Comparison of ENCODE assay signal across 8 cellular contexts in the genomic region with DNA sequence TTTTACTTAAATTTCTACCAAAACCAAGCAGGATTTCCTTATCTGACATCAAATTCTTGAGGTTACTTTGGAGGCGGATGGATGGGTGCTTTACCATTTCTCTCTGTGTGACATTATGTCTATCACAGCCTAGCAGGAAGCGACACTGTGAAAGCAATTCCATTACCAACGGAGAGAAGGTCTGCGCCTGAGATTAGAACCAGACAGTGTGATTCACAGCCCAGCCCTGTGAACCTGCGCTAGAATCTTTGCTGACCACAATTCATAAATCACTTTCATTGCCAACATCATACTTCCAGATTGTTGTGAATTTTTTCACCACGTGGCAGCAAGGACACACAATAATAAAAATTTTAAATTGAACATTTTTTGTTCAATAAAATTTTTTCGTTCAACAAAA.
DNase-seq lines count a peak whose midpoint lies in the region; ATAC-seq and TF ChIP-seq lines count a peak whose summit lies in the region.

No MANE protein-coding gene starts in this region.

- TF ChIP-seq CTCF in fibroblast of villous mesenchyme (IDR thresholded peaks at IDR 0.05; ENCODE audit: insufficient read depth, low read depth, low read length), result no peak

- no peak overlapping the region for H3K4me3 ChIP-seq in fibroblast of villous mesenchyme (ENCODE audit: low read depth, low read length)

- ATAC-seq in GM19463 (IDR thresholded peaks at IDR 0.05; ENCODE audit: unreplicated experiment), result no peak

- DNase-seq in Kasumi-1 (lab: John Stamatoyannopoulos, UW) (peak; percentile 33 to 45), activated T-cell treated with anti-CD3 and anti-CD28 coated beads for 4 hours (peak; percentile 61), fibroblast of villous mesenchyme (ENCODE audit: low read depth) (peak; percentile 96), NCI-H526 treated with DMSO at 0.1 percent for 48 hours (lab: John Stamatoyannopoulos, UW) (no peak), cerebellar cortex (ENCODE audit: low spot score) (no peak), DMS153 treated with DMSO at 0.1 percent for 48 hours (lab: John Stamatoyannopoulos, UW; ENCODE audit: unreplicated experiment) (no peak)
- DNase-seq in stimulated activated CD8-positive, alpha-beta memory T cell treated with anti-CD3 and anti-CD28 coated beads, Interleukin-12 subunit alpha, Interleukin-12 subunit beta, amount 100 ng/mL, for 4 hours (ENCODE audit: low read depth), result peak; percentile 38

Comparison
In these comparisons a context has a peak if more than half of its experiments do, and no peak if none do; other contexts are left out.
1. DNase-seq: peak in Kasumi-1 (2 of 2), activated T-cell treated with anti-CD3 and anti-CD28 coated beads for 4 hours (single experiment), fibroblast of villous mesenchyme (single experiment) and stimulated activated CD8-positive, alpha-beta memory T cell treated with anti-CD3 and anti-CD28 coated beads, Interleukin-12 subunit alpha, Interleukin-12 subunit beta, amount 100 ng/mL, for 4 hours (single experiment); none in NCI-H526 treated with DMSO at 0.1 percent for 48 hours (single experiment), cerebellar cortex (single experiment) and DMS153 treated with DMSO at 0.1 percent for 48 hours (single experiment).